In genomic region chr18:74234326-74235171, GRCh38 we compare ENCODE assay signal across 1 cellular context.
TF ChIP-seq lines count a peak whose summit lies in the region.

No MANE protein-coding gene starts in this region.

TF ChIP-seq in K562, 482 proteins besides CTCF, POLR2A, EP300 and RAD21 (continued from another document):
- no peak for TF ChIP-seq NR2C2 (CRISPR knock-in tag; IDR thresholded peaks at IDR 0.05)
- peak; percentile 24; the same call in 1 of the 2 replicates for TF ChIP-seq NR2C2 (tag; IDR thresholded peaks at IDR 0.05)
- 0 out of 2 replicates have a peak, but pooled peaks have one; percentile 0 for TF ChIP-seq EGR1 (conservative IDR thresholded peaks at IDR 0.05)
- no peak for TF ChIP-seq MBD1 (CRISPR knock-in tag; IDR thresholded peaks at IDR 0.05)
- no peak for TF ChIP-seq LARP7 (IDR thresholded peaks at IDR 0.05)
- 0 out of 2 replicates have a peak, but pooled peaks have one; percentile 12 for TF ChIP-seq CEBPG (CRISPR knock-in tag; IDR thresholded peaks at IDR 0.05)
- peak; percentile 54 to 65; a peak in 3 of 4 replicates for TF ChIP-seq CEBPG (tag; conservative IDR thresholded peaks at IDR 0.05 in 1 of 2, IDR thresholded peaks at IDR 0.05 in 1 of 2)
- TF ChIP-seq MLX (CRISPR knock-in tag; conservative IDR thresholded peaks at IDR 0.05): no peak
- TF ChIP-seq KDM2B (CRISPR knock-in tag; IDR thresholded peaks at IDR 0.05): no peak
- TF ChIP-seq FOXP1 (CRISPR knock-in tag; IDR thresholded peaks at IDR 0.05): no peak
- no peak for TF ChIP-seq CCNT2 (IDR thresholded peaks at IDR 0.05; ENCODE audit: borderline replicate concordance, extremely low read depth, insufficient read length, low read depth, low read length)
